Comparison of ENCODE assay signal across 8 cellular contexts in genomic region chr17:76397687-76398522, GRCh38. TPM values are rescaled to one million over a fixed set of nuclear protein-coding genes. Genes with fewer than 3 reads are reported as not detected.
DNase-seq lines count a peak whose midpoint lies in the region; ATAC-seq and TF ChIP-seq lines count a peak whose summit lies in the region.

No MANE protein-coding gene starts in this region.

- CTCF ChIA-PET in BJ (lab: Yijun Ruan, JAX) (interaction anchor here (0.7 to 8.0 kb wide), 38 partner anchors 8 to 537 kb away, joined by 3 to 203 read pairs (median 7); partner anchors contain the start of genes AANAT, PRPSAP1, QRICH2 and SPHK1), HEK293 (lab: Yijun Ruan, JAX) (interaction anchor here (0.6 to 7.4 kb wide), 45 partner anchors 8 to 1597 kb away, joined by 3 to 244 read pairs (median 5); partner anchors contain the start of genes AANAT, PRPSAP1, QRICH2 and RHBDF2)

- DNase-seq in BJ (ENCODE audit: low read depth) (no peak), NCI-H748 (lab: John Stamatoyannopoulos, UW; ENCODE audit: unreplicated experiment) (peak; percentile 65), dorsolateral prefrontal cortex (peak; percentile 87 to 97 (median 93)), medulla oblongata (ENCODE audit: extremely low spot score) (peak; percentile 95)
- peak; percentile 85 to 86 for DNase-seq in activated CD4-positive, alpha-beta T cell treated with anti-CD3 and anti-CD28 coated beads, Interleukin-2, amount 50 U/mL, for 4 hours
- peak; percentile 79 for DNase-seq in stimulated activated CD8-positive, alpha-beta memory T cell treated with anti-CD3 and anti-CD28 coated beads, Interleukin-15, amount 100 ng/mL, for 1 hour (ENCODE audit: low read depth)

- no peak overlapping the region for H3K27ac ChIP-seq in HEK293 (ENCODE audit: extremely low read depth, low read depth, low read length)
- peak overlapping the region in 24 of 59 donors; percentile 3 to 71 (median 38) for H3K27ac ChIP-seq in dorsolateral prefrontal cortex

- ATAC-seq in HG02981 (IDR thresholded peaks at IDR 0.05; ENCODE audit: unreplicated experiment) = no peak

- H3K27me3 ChIP-seq in BJ (ENCODE audit: control insufficient read depth, insufficient read depth, low read length) = no peaks in the 10 kb centered on the region
- no peaks in the 10 kb centered on the region for H3K27me3 ChIP-seq in dorsolateral prefrontal cortex

- peaks cover 50% of the 10 kb centered on the region for H3K36me3 ChIP-seq in BJ (ENCODE audit: control insufficient read depth, insufficient read depth, low read length)
- H3K36me3 ChIP-seq in HEK293 (ENCODE audit: control insufficient read depth in 2 of 2, insufficient read depth in 1 of 2, low read length in 2 of 2) = peaks cover 10 to 88% of the 10 kb centered on the region in 2 experiments; a peak in 2 of 3 replicates

- POLR2A ChIA-PET in BJ (lab: Charles Lee) (interaction anchor here (0.5 to 0.6 kb wide), 2 partner anchors 295 to 330 kb away, joined by 3 to 5 read pairs; no protein-coding TSS in a partner anchor), HEK293 (lab: Yijun Ruan, JAX) (interaction anchor here (0.6 to 1.6 kb wide), 5 partner anchors 25 to 133 kb away, joined by 3 to 7 read pairs (median 6); partner anchors contain the start of gene PRPSAP1)

- TF ChIP-seq CTCF in BJ (IDR thresholded peaks at IDR 0.05; ENCODE audit: insufficient read depth, low read depth, low read length) (peak; percentile 96), HEK293 (tag by site-specific recombination; IDR thresholded peaks at IDR 0.05) (peak; percentile 86), dorsolateral prefrontal cortex (IDR thresholded peaks at IDR 0.05 in 54 of 56, conservative IDR thresholded peaks at IDR 0.05 in 2 of 56; ENCODE audit: low read depth in 1 of 56, partially characterized antibody in 56 of 56) (peak; percentile 88 to 100 (median 99))

- intact Hi-C loops in dorsolateral prefrontal cortex (cut with DNase I) = loop anchor here (1.0 to 5.0 kb wide), 2 partner anchors 91 to 96 kb away; partner anchors contain the start of gene QRICH2 (in 1 of the 2)

- no peaks in the 10 kb centered on the region for H3K4me1 ChIP-seq in HEK293 (ENCODE audit: control insufficient read depth, insufficient read depth, low read length)

- H3K4me3 ChIP-seq in BJ (ENCODE audit: low read depth, low read length) = no peak overlapping the region
- H3K4me3 ChIP-seq in HEK293 (ENCODE audit: low read depth, low read length) = no peak overlapping the region
- no peak overlapping the region for H3K4me3 ChIP-seq in dorsolateral prefrontal cortex

- no peaks in the 10 kb centered on the region for H3K9me3 ChIP-seq in HEK293 (ENCODE audit: control insufficient read depth, insufficient read depth, low read depth, low read length)

TF ChIP-seq in HEK293, 187 proteins besides CTCF, POLR2A, EP300 and RAD21:
- no peak; the same call in 1 of the 2 replicates for TF ChIP-seq ZNF501 (tag by site-specific recombination; IDR thresholded peaks at IDR 0.05)
- peak; percentile 83 for TF ChIP-seq ZNF654 (tag by site-specific recombination; IDR thresholded peaks at IDR 0.05; ENCODE audit: low read depth)
- TF ChIP-seq ZNF677 (tag by site-specific recombination; IDR thresholded peaks at IDR 0.05) = no peak
- TF ChIP-seq ZNF600 (tag by site-specific recombination; IDR thresholded peaks at IDR 0.05) = peak; percentile 42; the same call in 1 of the 2 replicates
- peak; percentile 25; the same call in 1 of the 2 replicates for TF ChIP-seq TRIM28 (IDR thresholded peaks at IDR 0.05; ENCODE audit: borderline replicate concordance, low read length)
- peak; percentile 94 for TF ChIP-seq ZNF2 (tag by site-specific recombination; IDR thresholded peaks at IDR 0.05)
- peak; percentile 59 for TF ChIP-seq ZBTB17 (tag by site-specific recombination; IDR thresholded peaks at IDR 0.05)
- TF ChIP-seq ZBTB48 (tag by site-specific recombination; IDR thresholded peaks at IDR 0.05) = peak; percentile 19; the same call in 1 of the 2 replicates
- TF ChIP-seq ZBTB20 (tag by site-specific recombination; IDR thresholded peaks at IDR 0.05) = peak; percentile 41
- TF ChIP-seq ZNF394 (tag by site-specific recombination; IDR thresholded peaks at IDR 0.05; ENCODE audit: borderline replicate concordance) = no peak
- TF ChIP-seq HOXC10 (CRISPR knock-in tag; IDR thresholded peaks at IDR 0.05) = no peak
- no peak for TF ChIP-seq ZNF626 (tag by site-specific recombination; IDR thresholded peaks at IDR 0.05)

RNA-seq across cellular contexts. Expression of gene SPHK1, which starts 13.5 kb away (rescaled TPM):
- polyA plus RNA-seq in BJ (2011; rRNA removed) = 21.4 and 57.8 TPM in 2 replicates
- 12.1 and 16.5 TPM in 2 replicates for polyA minus RNA-seq in BJ (2011; rRNA and poly(A)+ RNA removed)
- 10 to 100 TPM in 1 of 120 experiments, 1 to 10 TPM in 117, under 1 TPM in 2; 0.76 to 10.2 (median 2.9) TPM for total RNA-seq in dorsolateral prefrontal cortex

RNA-seq across cellular contexts. Expression of gene PRPSAP1, which starts 44.2 kb away (rescaled TPM):
- 68.5 and 72.8 TPM in 2 replicates for polyA plus RNA-seq in BJ (2011; rRNA removed)
- 37.4 and 38.5 TPM in 2 replicates for polyA minus RNA-seq in BJ (2011; rRNA and poly(A)+ RNA removed)
- 100 to 1,000 TPM in 21 of 120 experiments, 10 to 100 TPM in 99; 61.6 to 131 (median 85.2) TPM for total RNA-seq in dorsolateral prefrontal cortex

RNA-seq across cellular contexts. Expression of gene UBE2O, which starts 55.0 kb away (rescaled TPM):
- 7.0 and 11.1 TPM in 2 replicates for polyA plus RNA-seq in BJ (2011; rRNA removed)
- polyA minus RNA-seq in BJ (2011; rRNA and poly(A)+ RNA removed) = 22.8 and 24.3 TPM in 2 replicates
- total RNA-seq in dorsolateral prefrontal cortex = 100 to 1,000 TPM in 15 of 120 experiments, 10 to 100 TPM in 105; 42.7 to 122 (median 85.2) TPM
